Comparison of ENCODE assay signal across 19 cellular contexts in genomic region chr17:75380750-75381149, GRCh38.
"Had no signal": no experiment of that assay in that cellular context is flagged by ENCODE, and none has a peak within 500 bp of the region (broad histone marks: within the 10 kb centered on the region; RNA-seq: fewer than 3 reads in every experiment).

No MANE protein-coding gene starts in this region.

- H3K9me3 Mint-ChIP-seq: activated B cell treated with CpG ODN at 0.5 μM for 24 hours; activated CD4-positive, alpha-beta T cell treated with anti-CD3 and anti-CD28 coated beads, Interleukin-2, amount 10 ng/mL, durations not matched to agents 24 days and 14 days; activated naive CD4-positive, alpha-beta T cell treated with anti-CD3 and anti-CD28 coated beads, Interleukin-2, amount 50 U/mL, for 72 hours; neural progenitor cell had no signal

- ATAC-seq: activated naive CD4-positive, alpha-beta T cell treated with anti-CD3 and anti-CD28 coated beads, Interleukin-2, amount 50 U/mL, for 72 hours; body of pancreas; left ventricle myocardium superior; pancreas had no signal

- H3K4me1 Mint-ChIP-seq: neural progenitor cell had no signal

- H3K9ac ChIP-seq: neural progenitor cell had no signal

- H3K4me2 ChIP-seq: neural progenitor cell had no signal

- DNase-seq: activated B cell treated with CpG ODN at 0.5 μM for 24 hours; activated CD4-positive, alpha-beta T cell treated with anti-CD3 and anti-CD28 coated beads, Interleukin-2, amount 10 ng/mL, durations not matched to agents 24 days and 14 days; activated CD8-positive, alpha-beta memory T cell treated with anti-CD3 and anti-CD28 coated beads for 24 hours; activated effector memory CD4-positive, alpha-beta T cell treated with Interleukin-2 at 50 U/mL for 16 hours; amygdala; body of pancreas; central memory CD4-positive, alpha-beta T cell; cortex of kidney; effector CD4-positive, alpha-beta T cell; esophagus squamous epithelium; hypothalamus; left ventricle myocardium superior; mesendoderm; pancreas; stimulated activated CD4-positive, alpha-beta T cell treated with anti-CD3 and anti-CD28 coated beads, Interleukin-2, amount 100 ng/mL, for 24 hours; tibial artery had no signal

- H3K27me3 Mint-ChIP-seq: activated B cell treated with CpG ODN at 0.5 μM for 24 hours; activated CD4-positive, alpha-beta T cell treated with anti-CD3 and anti-CD28 coated beads, Interleukin-2, amount 10 ng/mL, durations not matched to agents 24 days and 14 days had no signal

- H3K4me3 Mint-ChIP-seq: activated B cell treated with CpG ODN at 0.5 μM for 24 hours; activated CD4-positive, alpha-beta T cell treated with anti-CD3 and anti-CD28 coated beads, Interleukin-2, amount 10 ng/mL, durations not matched to agents 24 days and 14 days; neural progenitor cell had no signal

- H3K9me3 ChIP-seq: body of pancreas, esophagus squamous epithelium, pancreas, tibial artery, vagina had no signal

- H3K27ac ChIP-seq: body of pancreas, esophagus squamous epithelium, neural progenitor cell, pancreas, tibial artery, vagina had no signal

- H3K4me3 ChIP-seq: body of pancreas, esophagus squamous epithelium, neural progenitor cell, pancreas, tibial artery, vagina had no signal

- H3K36me3 ChIP-seq: neural progenitor cell, pancreas had no signal

- H3K27ac Mint-ChIP-seq: activated B cell treated with CpG ODN at 0.5 μM for 24 hours; activated CD4-positive, alpha-beta T cell treated with anti-CD3 and anti-CD28 coated beads, Interleukin-2, amount 10 ng/mL, durations not matched to agents 24 days and 14 days; activated naive CD4-positive, alpha-beta T cell treated with anti-CD3 and anti-CD28 coated beads, Interleukin-2, amount 50 U/mL, for 72 hours; neural progenitor cell had no signal

- H3K27me3 ChIP-seq: body of pancreas, esophagus squamous epithelium, neural progenitor cell, pancreas, tibial artery, vagina had no signal

- H2AFZ ChIP-seq: neural progenitor cell had no signal
